Comparison of ENCODE assay signal across 14 cellular contexts in genomic region chr14:64296561-64296960, GRCh38. TPM values are rescaled to one million over a fixed set of nuclear protein-coding genes. Genes with fewer than 3 reads are reported as not detected.
DNase-seq lines count a peak whose midpoint lies in the region; ATAC-seq lines count a peak whose summit lies in the region.
"Had no signal": no experiment of that assay in that cellular context is flagged by ENCODE, and none has a peak within 500 bp of the region (broad histone marks: within the 10 kb centered on the region; RNA-seq: fewer than 3 reads in every experiment).

No MANE protein-coding gene starts in this region.

- H2BK120ac ChIP-seq in mesenchymal stem cell (ENCODE audit: low read depth, low read length) = no peak overlapping the region

- no peaks in the 10 kb centered on the region for H3K36me3 Mint-ChIP-seq in CD4-positive, alpha-beta memory T cell
- H3K36me3 Mint-ChIP-seq: CD4-positive, CD25-positive, alpha-beta regulatory T cell had no signal

- H3K27ac ChIP-seq in caudate nucleus (ENCODE audit: low read depth, low read length) (peak overlapping the region; percentile 8), mesenchymal stem cell (ENCODE audit: low read length, poor library complexity, severe bottlenecking) (no peak overlapping the region)
- no peak overlapping the region for H3K27ac ChIP-seq in CD4-positive, alpha-beta memory T cell (ENCODE audit: low read depth, low read length)
- H3K27ac ChIP-seq: KMS-11, psoas muscle had no signal

- H3K4me2 ChIP-seq in mesenchymal stem cell (ENCODE audit: low read length, poor library complexity, severe bottlenecking) = no peak overlapping the region
- H3K4me2 ChIP-seq: KMS-11 had no signal

- H4K8ac ChIP-seq in mesenchymal stem cell (ENCODE audit: low read length) = no peak overlapping the region

- intact Hi-C loops in CD4-positive, alpha-beta memory T cell (cut with micrococcal nuclease) = loop anchor here (10.0 kb wide), 1 partner anchor 132 kb away; no protein-coding TSS in a partner anchor

- no peak overlapping the region for H3K4me3 ChIP-seq in mesenchymal stem cell (ENCODE audit: insufficient read depth in 1 of 2, low read depth in 1 of 2, low read length in 2 of 2)
- no peak overlapping the region for H3K4me3 ChIP-seq in CD4-positive, alpha-beta memory T cell (ENCODE audit: low read length in 2 of 2)
- H3K4me3 ChIP-seq: psoas muscle had no signal

- no peak overlapping the region for H2BK15ac ChIP-seq in mesenchymal stem cell (ENCODE audit: low read depth, poor library complexity, severe bottlenecking)

- no peak overlapping the region for H2AK5ac ChIP-seq in mesenchymal stem cell (ENCODE audit: low read length, severe bottlenecking)

- no peak overlapping the region for H2BK12ac ChIP-seq in mesenchymal stem cell (ENCODE audit: low read length in 2 of 2)

- H3K27me3 ChIP-seq in mesenchymal stem cell (ENCODE audit: control insufficient read depth in 1 of 2, insufficient read depth in 1 of 2, low read length in 2 of 2) = peaks cover 0 to 74% of the 10 kb centered on the region in 2 experiments
- H3K27me3 ChIP-seq in CD4-positive, alpha-beta memory T cell (ENCODE audit: insufficient read depth, low read length) = peaks cover 5% of the 10 kb centered on the region

- no peak overlapping the region for H2AFZ ChIP-seq in mesenchymal stem cell (ENCODE audit: low read depth, low read length)

- H3K36me3 ChIP-seq in mesenchymal stem cell (ENCODE audit: control insufficient read depth in 1 of 2, insufficient read depth in 2 of 2, low read depth in 1 of 2, low read length in 2 of 2) = no peaks in the 10 kb centered on the region
- no peaks in the 10 kb centered on the region for H3K36me3 ChIP-seq in CD4-positive, alpha-beta memory T cell (ENCODE audit: insufficient read depth, low read length)

- peaks cover 11% of the 10 kb centered on the region for H3K4me1 ChIP-seq in mesenchymal stem cell (ENCODE audit: control insufficient read depth, insufficient read depth, low read depth, low read length)
- H3K4me1 ChIP-seq in CD4-positive, alpha-beta memory T cell (ENCODE audit: insufficient read depth, low read length) = peaks cover 19% of the 10 kb centered on the region

- no peak overlapping the region for H3K18ac ChIP-seq in mesenchymal stem cell (ENCODE audit: low read depth in 1 of 2, low read length in 2 of 2)

- no peaks in the 10 kb centered on the region for H3K9me3 Mint-ChIP-seq in CD4-positive, alpha-beta memory T cell
- H3K9me3 Mint-ChIP-seq: activated CD4-positive, alpha-beta memory T cell treated with anti-CD3 and anti-CD28 coated beads, Interleukin-2, amount 10 ng/mL, durations not matched to agents 7 days and 5 days; CD4-positive, CD25-positive, alpha-beta regulatory T cell had no signal

- peaks cover 6 to 9% of the 10 kb centered on the region in 2 donors for H3K27me3 Mint-ChIP-seq in CD4-positive, alpha-beta memory T cell

- peaks cover 2% of the 10 kb centered on the region for H3K79me1 ChIP-seq in mesenchymal stem cell (replicated peaks; ENCODE audit: low read length, poor library complexity, severe bottlenecking)

- CTCF ChIA-PET in CD4-positive, alpha-beta memory T cell (lab: Charles Lee; ENCODE audit: partially characterized antibody) = interaction anchor here (0.7 to 3.9 kb wide), 5 partner anchors 7 to 498 kb away, joined by 3 to 38 read pairs (median 6); no protein-coding TSS in a partner anchor

- H3K4ac ChIP-seq in mesenchymal stem cell (ENCODE audit: low read depth in 1 of 2, low read length in 2 of 2) = no peak overlapping the region

- H3K27ac Mint-ChIP-seq in CD4-positive, alpha-beta memory T cell = no peak overlapping the region
- H3K27ac Mint-ChIP-seq: activated CD4-positive, alpha-beta memory T cell treated with anti-CD3 and anti-CD28 coated beads, Interleukin-2, amount 10 ng/mL, durations not matched to agents 7 days and 5 days; CD4-positive, CD25-positive, alpha-beta regulatory T cell; T-helper 17 cell had no signal

- no peak overlapping the region for H4K91ac ChIP-seq in mesenchymal stem cell (ENCODE audit: low read length)

- no peak overlapping the region for H3K14ac ChIP-seq in mesenchymal stem cell (ENCODE audit: low read length in 2 of 2)

- peaks cover 4 to 24% (median 15%) of the 10 kb centered on the region in 4 donors for H3K4me1 Mint-ChIP-seq in CD4-positive, alpha-beta memory T cell

- H3K4me3 Mint-ChIP-seq in CD4-positive, alpha-beta memory T cell = peak overlapping the region in 3 of 8 donors; percentile 16 to 53 (median 48)
- H3K4me3 Mint-ChIP-seq: activated CD4-positive, alpha-beta memory T cell treated with anti-CD3 and anti-CD28 coated beads, Interleukin-2, amount 10 ng/mL, durations not matched to agents 7 days and 5 days; CD4-positive, CD25-positive, alpha-beta regulatory T cell; T-helper 17 cell had no signal

- POLR2A ChIA-PET in CD4-positive, alpha-beta memory T cell (lab: Charles Lee; ENCODE audit: partially characterized antibody) = no interaction called here

- H3K9ac ChIP-seq in mesenchymal stem cell (ENCODE audit: low read length) = no peak overlapping the region
- H3K9ac ChIP-seq: KMS-11 had no signal

- H2BK5ac ChIP-seq in mesenchymal stem cell (ENCODE audit: low read depth, low read length, poor library complexity, severe bottlenecking) = no peak overlapping the region

- H3K9me3 ChIP-seq in mesenchymal stem cell (ENCODE audit: control insufficient read depth, low read length) = no peaks in the 10 kb centered on the region
- no peaks in the 10 kb centered on the region for H3K9me3 ChIP-seq in CD4-positive, alpha-beta memory T cell (ENCODE audit: control insufficient read depth in 1 of 2, low read length in 2 of 2)
- H3K9me3 ChIP-seq: psoas muscle had no signal

- DNase-seq in Caki2 (ENCODE audit: low read depth) (peak; percentile 11), LHCN-M2 (ENCODE audit: low read depth) (peak; percentile 74), caudate nucleus (lab: John Stamatoyannopoulos, UW) (peak in 2 of 61 donors; percentile 10 to 12), mesenchymal stem cell (peak; percentile 26), ecto neural progenitor cell (ENCODE audit: low spot score) (no peak)
- DNase-seq in CD4-positive, alpha-beta memory T cell = no peak
- DNase-seq: activated CD4-positive, alpha-beta memory T cell treated with anti-CD3 and anti-CD28 coated beads, Interleukin-2, amount 10 ng/mL, durations not matched to agents 7 days and 5 days; NCI-H1930; psoas muscle; T-helper 17 cell had no signal

- in situ Hi-C loops in Caki2 (cut with HindIII; ENCODE audit: low pct_unique_long_range_greater_than_20kb, low sequenced_read_pairs) = no loop called here

- no peak overlapping the region for H3K23ac ChIP-seq in mesenchymal stem cell (ENCODE audit: low read length in 2 of 2)

- ATAC-seq in GM21515 (IDR thresholded peaks at IDR 0.05; ENCODE audit: unreplicated experiment) = no peak
- ATAC-seq in HG02610 (IDR thresholded peaks at IDR 0.05; ENCODE audit: unreplicated experiment) = no peak
- ATAC-seq: psoas muscle, T-helper 17 cell had no signal

RNA-seq across cellular contexts. Expression of gene ESR2, which starts 2.4 kb away (rescaled TPM):
- 0.27 TPM in 1 of 2 replicates, not detected in the other for total RNA-seq in Caki2 (2014; rRNA removed; shearing (Covaris generic); ENCODE audit: low replicate concordance)
- total RNA-seq in LHCN-M2 (2014; rRNA removed) = 0.57 and 0.83 TPM in 2 replicates
- 0.05 TPM for polyA plus RNA-seq in LHCN-M2 (2012)
- polyA plus RNA-seq in mesenchymal stem cell (2013, experiment 1 of 2) = 0.10 TPM
- 0.22 TPM for polyA plus RNA-seq in mesenchymal stem cell (2013, experiment 2 of 2)
- not detected for total RNA-seq in CD4-positive, alpha-beta memory T cell
- polyA plus RNA-seq in CD4-positive, alpha-beta memory T cell = under 1 TPM; 0.12 to 0.59 TPM
- total RNA-seq: CD4-positive, CD25-positive, alpha-beta regulatory T cell had no signal

Comparison
In these comparisons a context has a peak if more than half of its experiments do, and no peak if none do; other contexts are left out.
1. DNase-seq: peak in Caki2 (single experiment), LHCN-M2 (single experiment) and mesenchymal stem cell (single experiment); none in ecto neural progenitor cell (single experiment) and CD4-positive, alpha-beta memory T cell (0 of 5).